In genomic region chr10:48511855-48512191, GRCh38 we compare ENCODE assay signal across 15 cellular contexts.
DNase-seq lines count a peak whose midpoint lies in the region; ATAC-seq, FAIRE-seq and TF ChIP-seq lines count a peak whose summit lies in the region.
"Had no signal": no experiment of that assay in that cellular context is flagged by ENCODE, and none has a peak within 500 bp of the region (broad histone marks: within the 10 kb centered on the region; RNA-seq: fewer than 3 reads in every experiment).

No MANE protein-coding gene starts in this region.

- in situ Hi-C loops in K562 (cut with MboI) = loop anchor here (5.0 kb wide), 1 partner anchor 300 kb away; no protein-coding TSS in a partner anchor

- CTCF ChIA-PET in K562 (lab: Yijun Ruan, JAX; ENCODE audit: low intra/inter-chr PET ratio) = no interaction called here

- H3K27me3 Mint-ChIP-seq in osteocyte (ENCODE audit: unreplicated experiment) = no peaks in the 10 kb centered on the region

- H3K9me3 Mint-ChIP-seq in osteocyte (ENCODE audit: unreplicated experiment) = peaks cover 18% of the 10 kb centered on the region

- peak overlapping the region in 1 of 2 experiments; percentile 32; a peak in 1 of 4 replicates for H3K9ac ChIP-seq in K562 (ENCODE audit: insufficient read depth in 1 of 2, low read depth in 2 of 2, low read length in 2 of 2)
- H3K9ac ChIP-seq: KMS-11 had no signal

- 82% methylated on average over 2 of the region's 2 CpGs for whole genome bisulfite sequencing in K562 (ENCODE audit: insufficient coverage, low coverage, missing lambda C conversion rate)

- TF ChIP-seq CTCF in K562 (IDR thresholded peaks at IDR 0.05 in 2 of 3, conservative IDR thresholded peaks at IDR 0.05 in 1 of 3; ENCODE audit: insufficient read depth in 2 of 3, low read depth in 1 of 3, low read length in 3 of 3) (no peak), osteocyte (IDR thresholded peaks at IDR 0.05) (no peak)

- no peak for TF ChIP-seq POLR2A in K562 (conservative IDR thresholded peaks at IDR 0.05)

- no peak overlapping the region for H3K4me3 Mint-ChIP-seq in osteocyte (ENCODE audit: unreplicated experiment)
- H3K4me3 Mint-ChIP-seq: activated CD8-positive, alpha-beta T cell treated with anti-CD3 and anti-CD28 coated beads, Interleukin-2, amount 10 ng/mL, durations not matched to agents 7 days and 5 days; nephron progenitor cell had no signal

- DNase-seq in GM18507 (ENCODE audit: extremely low spot score, insufficient read length, low read depth) (no peak), NOMO-1 (lab: John Stamatoyannopoulos, UW; ENCODE audit: unreplicated experiment in 2 of 2) (peak; percentile 47 to 63), K562 (ENCODE audit: extremely low read depth in 1 of 4, low spot score in 3 of 4) (no peak), osteocyte (ENCODE audit: extremely low spot score, unreplicated experiment) (peak; percentile 57), COLO668 (lab: John Stamatoyannopoulos, UW; ENCODE audit: unreplicated experiment) (no peak), SW480 (ENCODE audit: low spot score) (no peak), foreskin melanocyte (no peak)
- DNase-seq: activated CD8-positive, alpha-beta T cell treated with anti-CD3 and anti-CD28 coated beads, Interleukin-2, amount 10 ng/mL, durations not matched to agents 7 days and 5 days; activated naive CD4-positive, alpha-beta T cell; COR-L47; NCI-H2107; nephron progenitor cell; T-helper 2 cell had no signal

- no peak overlapping the region for H3K4me3 ChIP-seq in K562
- H3K4me3 ChIP-seq: skin epidermis had no signal

- no peak for TF ChIP-seq RAD21 in K562 (CRISPR knock-in tag; conservative IDR thresholded peaks at IDR 0.05 in 1 of 2, IDR thresholded peaks at IDR 0.05 in 1 of 2)

- H3K36me3 ChIP-seq in K562 (ENCODE audit: control insufficient read depth, insufficient read depth, low read length) = no peaks in the 10 kb centered on the region; the same call in 2 of the 3 replicates

- peak; percentile 56 for ATAC-seq in K562
- ATAC-seq: activated CD8-positive, alpha-beta T cell treated with anti-CD3 and anti-CD28 coated beads, Interleukin-2, amount 10 ng/mL, durations not matched to agents 7 days and 5 days had no signal

- H3K27me3 ChIP-seq in K562 (ENCODE audit: control insufficient read depth in 2 of 2, insufficient read depth in 2 of 2, low read length in 2 of 2) = no peaks in the 10 kb centered on the region

- peaks cover 17% of the 10 kb centered on the region for H3K4me1 Mint-ChIP-seq in osteocyte (ENCODE audit: unreplicated experiment)

- H3K27ac ChIP-seq in K562 (ENCODE audit: extremely low read depth, low read depth, low read length) = no peak overlapping the region
- H3K27ac ChIP-seq: KMS-11 had no signal

- no peaks in the 10 kb centered on the region; the same call in 1 of the 2 replicates for H3K9me3 ChIP-seq in K562 (replicated peaks; ENCODE audit: control insufficient read depth, insufficient read depth, low read depth, low read length)

- H3K79me2 ChIP-seq in K562 (ENCODE audit: control insufficient read depth, insufficient read depth, low read length) = peaks cover 96% of the 10 kb centered on the region

- peaks cover 26 to 27% of the 10 kb centered on the region in 2 experiments for H3K4me1 ChIP-seq in K562 (replicated peaks in 1 of 2; ENCODE audit: control insufficient read depth in 2 of 2, insufficient read depth in 2 of 2, low read length in 2 of 2)

- H4K20me1 ChIP-seq in K562 (replicated peaks; ENCODE audit: control insufficient read depth, insufficient read depth, low read length) = no peaks in the 10 kb centered on the region

- intact Hi-C loops in K562 (cut with micrococcal nuclease) = no loop called here

- H3K4me2 ChIP-seq in K562 (ENCODE audit: insufficient read depth, low read length) = no peak overlapping the region
- H3K4me2 ChIP-seq: KMS-11 had no signal

- H3K9me1 ChIP-seq in K562 (ENCODE audit: control insufficient read depth, insufficient read depth, low read length) = no peaks in the 10 kb centered on the region

- H2AFZ ChIP-seq in K562 (ENCODE audit: low read depth, low read length) = no peak overlapping the region

- POLR2A ChIA-PET in K562 (lab: Yijun Ruan, JAX) = no interaction called here

- H3K36me3 Mint-ChIP-seq in osteocyte (ENCODE audit: unreplicated experiment) = no peaks in the 10 kb centered on the region

- BruUV-seq in K562 (replicated peaks; lab: Mats Ljungman, UMichigan) = no TSS peak

- no peak for TF ChIP-seq EP300 in K562 (IDR thresholded peaks at IDR 0.05; ENCODE audit: low read length)

- no peak overlapping the region for H3K27ac Mint-ChIP-seq in osteocyte (ENCODE audit: unreplicated experiment)
- H3K27ac Mint-ChIP-seq: activated CD8-positive, alpha-beta T cell treated with anti-CD3 and anti-CD28 coated beads, Interleukin-2, amount 10 ng/mL, durations not matched to agents 7 days and 5 days; nephron progenitor cell had no signal

- peak; percentile 39 for FAIRE-seq in GM18507 (lab: Jason Lieb, UNC)
- no peak for FAIRE-seq in K562 (lab: Jason Lieb, UNC)

TF ChIP-seq in K562, 482 proteins besides CTCF, POLR2A, EP300 and RAD21:
- TF ChIP-seq MCM5 (IDR thresholded peaks at IDR 0.05; ENCODE audit: low read depth) (no peak), SPI1 (IDR thresholded peaks at IDR 0.05; ENCODE audit: borderline replicate concordance, low read depth, low read length) (peak; percentile 83)

Comparison
In these comparisons a context has a peak if more than half of its experiments do, and no peak if none do; other contexts are left out.
1. DNase-seq: peak in NOMO-1 (2 of 2) and osteocyte (single experiment); none in GM18507 (single experiment), K562 (0 of 4), COLO668 (single experiment), SW480 (single experiment) and foreskin melanocyte (single experiment).